8 cellular contexts compared by ENCODE assay signal in genomic region chr6:45420909-45421699, GRCh38. TPM values are rescaled to one million over a fixed set of nuclear protein-coding genes. Genes with fewer than 3 reads are reported as not detected.
DNase-seq lines count a peak whose midpoint lies in the region; ATAC-seq, FAIRE-seq and TF ChIP-seq lines count a peak whose summit lies in the region.

No MANE protein-coding gene starts in this region.

- H3K36me3 Mint-ChIP-seq in astrocyte (ENCODE audit: low read depth, unreplicated experiment): no peaks in the 10 kb centered on the region

- H3K9ac ChIP-seq in astrocyte (ENCODE audit: low read length): peak overlapping the region; percentile 96

- peaks cover 29% of the 10 kb centered on the region for H3K4me1 Mint-ChIP-seq in astrocyte (ENCODE audit: low read depth, unreplicated experiment)

- H3K27ac ChIP-seq in heart left ventricle: peak overlapping the region in 6 of 12 donors; percentile 16 to 78 (median 51)
- peak overlapping the region; percentile 88 for H3K27ac ChIP-seq in astrocyte (ENCODE audit: low read depth, low read length)
- H3K27ac ChIP-seq in lower lobe of right lung: peak overlapping the region; percentile 59
- H3K27ac ChIP-seq in uterus: peak overlapping the region; percentile 76 to 80

- no peaks in the 10 kb centered on the region for H3K27me3 Mint-ChIP-seq in astrocyte (ENCODE audit: low read depth, unreplicated experiment)

- no peaks in the 10 kb centered on the region for H3K9me3 Mint-ChIP-seq in astrocyte (ENCODE audit: unreplicated experiment)

- no peak overlapping the region for H2AFZ ChIP-seq in astrocyte (ENCODE audit: low read depth, low read length)

- H3K27me3 ChIP-seq in heart left ventricle (peaks cover 2 to 60% (median 23%) of the 10 kb centered on the region in 9 donors), astrocyte (ENCODE audit: insufficient read depth, low read length) (no peaks in the 10 kb centered on the region), lower lobe of right lung (ENCODE audit: low read depth) (peaks cover 43% of the 10 kb centered on the region), uterus (peaks cover 5 to 20% of the 10 kb centered on the region in 2 donors)

- DNase-seq in heart left ventricle (no peak), Right ventricle myocardium superior (no peak), astrocyte (ENCODE audit: low read depth) (no peak), lower lobe of right lung (no peak), uterus (no peak), KBM-7 (no peak)
- no peak for DNase-seq in activated CD4-positive, CD25-positive, alpha-beta regulatory T cell treated with anti-CD3 and anti-CD28 coated beads, Interleukin-2, amount 50 U/mL, for 72 hours

- H3K4me1 ChIP-seq in heart left ventricle: peaks cover 2 to 48% (median 21%) of the 10 kb centered on the region in 12 donors
- H3K4me1 ChIP-seq in astrocyte (ENCODE audit: insufficient read depth, low read length): peaks cover 26% of the 10 kb centered on the region
- peaks cover 39% of the 10 kb centered on the region for H3K4me1 ChIP-seq in lower lobe of right lung
- H3K4me1 ChIP-seq in uterus: peaks cover 0 to 15% of the 10 kb centered on the region in 2 donors

- WGBS in heart left ventricle, 4 donors: 9 to 10% (median 10%) methylated on average over 19 of the region's 19 CpGs

- TF ChIP-seq CTCF in heart left ventricle (IDR thresholded peaks at IDR 0.05) (no peak), astrocyte (IDR thresholded peaks at IDR 0.05; ENCODE audit: insufficient read depth, low read depth, low read length) (no peak), lower lobe of right lung (IDR thresholded peaks at IDR 0.05) (no peak), uterus (IDR thresholded peaks at IDR 0.05) (no peak)

- H3K27ac Mint-ChIP-seq in astrocyte (ENCODE audit: unreplicated experiment): peak overlapping the region; percentile 92

- in situ Hi-C loops in KBM-7 (cut with MboI; ENCODE audit: low pct_unique_long_range_greater_than_20kb, low sequenced_read_pairs): loop anchor here (25.0 kb wide), 1 partner anchor 759 kb away; no protein-coding TSS in a partner anchor

- no peaks in the 10 kb centered on the region for H3K36me3 ChIP-seq in heart left ventricle
- H3K36me3 ChIP-seq in astrocyte (ENCODE audit: insufficient read depth, low read length): no peaks in the 10 kb centered on the region
- no peaks in the 10 kb centered on the region for H3K36me3 ChIP-seq in lower lobe of right lung
- H3K36me3 ChIP-seq in uterus: no peaks in the 10 kb centered on the region

- peak overlapping the region; percentile 97 for H3K4me3 Mint-ChIP-seq in astrocyte (ENCODE audit: unreplicated experiment)

- peaks cover 66% of the 10 kb centered on the region for H3K79me2 ChIP-seq in astrocyte (ENCODE audit: insufficient read depth, low read length)

- intact Hi-C loops in heart left ventricle (cut with DNase I): loop anchor here in 8 of 10 donors (5.0 to 10.0 kb wide), 4 partner anchors 44 to 764 kb away; partner anchors contain the start of gene SUPT3H (in 2 of the 8)
- intact Hi-C loops in Right ventricle myocardium superior (cut with DNase I): no loop called here
- intact Hi-C loops in lower lobe of right lung (cut with DNase I): loop anchor here (10.0 kb wide), 1 partner anchor 294 kb away; no protein-coding TSS in a partner anchor
- intact Hi-C loops in uterus (cut with DNase I; ENCODE audit: low total_unique reads): no loop called here

- TF ChIP-seq POLR2A in heart left ventricle (IDR thresholded peaks at IDR 0.05): no peak
- TF ChIP-seq POLR2A in uterus (IDR thresholded peaks at IDR 0.05): no peak

- peak overlapping the region; percentile 36 to 81 (median 70) for H3K4me3 ChIP-seq in heart left ventricle
- H3K4me3 ChIP-seq in astrocyte (ENCODE audit: insufficient read depth, low read depth, low read length): peak overlapping the region; percentile 86
- peak overlapping the region; percentile 60 for H3K4me3 ChIP-seq in lower lobe of right lung
- peak overlapping the region; percentile 30 to 54 for H3K4me3 ChIP-seq in uterus

- FAIRE-seq in astrocyte (lab: Jason Lieb, UNC): no peak

- H3K4me2 ChIP-seq in astrocyte (ENCODE audit: low read length): peak overlapping the region; percentile 98

- no peaks in the 10 kb centered on the region for H4K20me1 ChIP-seq in astrocyte (ENCODE audit: insufficient read depth, low read length)

- no peaks in the 10 kb centered on the region for H3K9me3 ChIP-seq in heart left ventricle
- no peaks in the 10 kb centered on the region for H3K9me3 ChIP-seq in astrocyte (ENCODE audit: insufficient read depth, low read depth, low read length)
- no peaks in the 10 kb centered on the region for H3K9me3 ChIP-seq in lower lobe of right lung
- no peaks in the 10 kb centered on the region for H3K9me3 ChIP-seq in uterus

- ATAC-seq in heart left ventricle: peak in 1 of 4 donors; percentile 2
- no peak for ATAC-seq in Right ventricle myocardium superior (ENCODE audit: poor library complexity)
- ATAC-seq in lower lobe of right lung: no peak
- no peak for ATAC-seq in GM18502 (IDR thresholded peaks at IDR 0.05; ENCODE audit: poor library complexity, unreplicated experiment)

RNA-seq across cellular contexts. Expression of gene SUPT3H, which starts 43.4 kb away (rescaled TPM):
- total RNA-seq in heart left ventricle (1 to 10 TPM; 1.5 to 8.1 (median 4.1) TPM), Right ventricle myocardium superior (3.4 TPM), astrocyte (11.7 and 12.4 TPM in 2 replicates), lower lobe of right lung (6.7 TPM), uterus (10 to 100 TPM in 2 of 4 donors, 1 to 10 TPM in 2; 1.3 to 14.9 (median 7.6) TPM)
- 1 to 10 TPM; 4.1 to 5.6 TPM for polyA plus RNA-seq in heart left ventricle

Comparison
In these comparisons a context has a peak if more than half of its experiments do, and no peak if none do; other contexts are left out.
1. intact Hi-C loops: an anchor here in heart left ventricle (5.0 to 10.0 kb wide) and lower lobe of right lung (10.0 kb wide); none called in Right ventricle myocardium superior and uterus.